13 cellular contexts compared by ENCODE assay signal in the genomic region with DNA sequence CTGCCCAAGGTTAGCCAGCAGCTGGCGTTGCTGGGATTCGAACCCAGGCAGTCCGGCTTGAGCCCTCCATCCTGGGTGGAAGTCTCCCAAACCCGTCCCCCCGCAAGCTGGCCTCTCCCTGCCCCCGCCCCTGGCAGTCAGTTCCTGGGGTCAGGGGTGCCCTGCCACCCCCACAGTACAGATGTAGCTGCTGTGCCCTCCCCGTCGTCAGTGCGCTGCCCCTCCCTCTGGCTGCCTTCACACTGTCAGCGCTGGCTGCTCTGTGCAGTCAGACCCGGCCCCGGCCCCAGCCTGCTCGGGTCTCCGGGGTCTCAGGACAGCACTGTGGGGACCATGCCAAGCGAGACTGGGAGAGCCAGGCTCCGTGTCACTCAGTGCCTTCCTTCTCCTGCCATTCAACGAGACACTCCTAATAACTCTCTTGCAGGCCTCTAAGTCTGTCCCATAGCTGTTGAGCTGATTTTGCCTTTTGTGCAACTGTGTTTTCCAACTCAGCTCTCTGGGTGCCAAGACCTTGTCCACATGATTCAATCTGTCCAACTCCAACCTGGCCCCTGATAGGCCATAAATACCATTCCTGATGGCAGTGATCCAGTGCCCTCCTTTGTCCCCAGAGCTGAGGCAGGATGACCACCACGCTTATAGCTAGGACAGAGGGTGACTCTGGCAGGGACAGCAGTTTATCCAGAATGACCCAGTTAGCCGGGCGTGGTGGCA. TPM values are rescaled to one million over a fixed set of nuclear protein-coding genes. Genes with fewer than 3 reads are reported as not detected.
A peak's percentile ranks its signal among the peaks of the same experiment; 100 is the strongest.
DNase-seq lines count a peak whose midpoint lies in the region; ATAC-seq and TF ChIP-seq lines count a peak whose summit lies in the region.
"Had no signal": no experiment of that assay in that cellular context is flagged by ENCODE, and none has a peak within 500 bp of the region (broad histone marks: within the 10 kb centered on the region; RNA-seq: fewer than 3 reads in every experiment).

No MANE protein-coding gene starts in this region.

- H3K27me3 ChIP-seq in HCT116 (ENCODE audit: insufficient read depth, low read length) (no peaks in the 10 kb centered on the region), esophagus (ENCODE audit: control insufficient read depth in 1 of 2, insufficient read depth in 2 of 2, low read length in 2 of 2) (no peaks in the 10 kb centered on the region), subcutaneous abdominal adipose tissue (ENCODE audit: control insufficient read depth in 5 of 5, insufficient read depth in 4 of 5, low read length in 5 of 5) (no peaks in the 10 kb centered on the region)

- TF ChIP-seq POLR2A in HCT116 (IDR thresholded peaks at IDR 0.05; ENCODE audit: borderline replicate concordance, extremely low read depth, insufficient read depth, insufficient read length) = no peak

- H3K27me3 Mint-ChIP-seq in activated T-helper 2 cell treated with anti-CD3 and anti-CD28 coated beads, Interferon-gamma antibody, Interleukin-2, Interleukin-4, amounts not matched to agents 10 μg/mL and 5 μg/mL and 100 μg/mL, durations not matched to agents 14 hours and 24 hours and 36 hours (ENCODE audit: low read depth) = peaks cover 1% of the 10 kb centered on the region

- no TSS peak for BruUV-seq in HCT116 (replicated peaks; lab: Mats Ljungman, UMichigan)

- no peaks in the 10 kb centered on the region for H3K79me2 ChIP-seq in HCT116 (ENCODE audit: insufficient read depth, low read length)

- no peak overlapping the region for H3K4me2 ChIP-seq in HCT116 (ENCODE audit: low read length)

- no peak overlapping the region for H2AFZ ChIP-seq in HCT116 (ENCODE audit: low read depth, low read length, poor library complexity, severe bottlenecking)

- WGBS in esophagus, 2 donors = 43 to 62% methylated on average over 17 to 20 of the region's 20 CpGs

- no peaks in the 10 kb centered on the region for H3K4me1 Mint-ChIP-seq in activated T-helper 2 cell treated with anti-CD3 and anti-CD28 coated beads, Interferon-gamma antibody, Interleukin-2, Interleukin-4, amounts not matched to agents 10 μg/mL and 5 μg/mL and 100 μg/mL, durations not matched to agents 14 hours and 24 hours and 36 hours (ENCODE audit: low read depth)
- H3K4me1 Mint-ChIP-seq: B cell had no signal

- no peaks in the 10 kb centered on the region for H3K9me2 ChIP-seq in HCT116 (ENCODE audit: insufficient read depth)

- no peak overlapping the region for H3K27ac Mint-ChIP-seq in activated T-helper 2 cell treated with anti-CD3 and anti-CD28 coated beads, Interferon-gamma antibody, Interleukin-2, Interleukin-4, amounts not matched to agents 10 μg/mL and 5 μg/mL and 100 μg/mL, durations not matched to agents 14 hours and 24 hours and 36 hours
- H3K27ac Mint-ChIP-seq: activated naive CD4-positive, alpha-beta T cell treated with anti-CD3 and anti-CD28 coated beads, Interleukin-2, amount 50 U/mL, for 72 hours; B cell had no signal

- H3K36me3 Mint-ChIP-seq in activated T-helper 2 cell treated with anti-CD3 and anti-CD28 coated beads, Interferon-gamma antibody, Interleukin-2, Interleukin-4, amounts not matched to agents 10 μg/mL and 5 μg/mL and 100 μg/mL, durations not matched to agents 14 hours and 24 hours and 36 hours (ENCODE audit: low read depth) = no peaks in the 10 kb centered on the region
- H3K36me3 Mint-ChIP-seq: activated naive CD4-positive, alpha-beta T cell treated with anti-CD3 and anti-CD28 coated beads, Interleukin-2, amount 50 U/mL, for 72 hours had no signal

- ATAC-seq in HCT116 (0 out of 2 replicates have a peak, but pooled peaks have one; percentile 26), mucosa of descending colon (peak; percentile 14), GM21367 (IDR thresholded peaks at IDR 0.05; ENCODE audit: unreplicated experiment) (no peak)
- ATAC-seq: PC-3 had no signal

- H4K20me1 ChIP-seq in HCT116 (ENCODE audit: insufficient read depth) = no peaks in the 10 kb centered on the region

- H3K4me3 ChIP-seq in HCT116 (replicated peaks in 1 of 2; ENCODE audit: low read depth in 1 of 2, low read length in 2 of 2) = no peak overlapping the region
- H3K4me3 ChIP-seq in esophagus (ENCODE audit: low read depth in 1 of 2, low read length in 2 of 2) = peak overlapping the region in 1 of 2 donors; percentile 26
- no peak overlapping the region for H3K4me3 ChIP-seq in mucosa of descending colon
- peak overlapping the region in 2 of 5 donors; percentile 6 to 11 for H3K4me3 ChIP-seq in subcutaneous abdominal adipose tissue (ENCODE audit: low read depth in 1 of 5, low read length in 5 of 5)

- no peak for DNase-seq in HCT116 (ENCODE audit: low read depth, low spot score)
- DNase-seq in mucosa of descending colon = peak in 1 of 3 donors; percentile 57
- DNase-seq in kidney glomerular epithelial cell (lab: John Stamatoyannopoulos, UW) = no peak
- no peak for DNase-seq in activated T-helper 2 cell treated with anti-CD3 and anti-CD28 coated beads, Interferon-gamma antibody, Interleukin-2, Interleukin-4, amounts not matched to agents 10 μg/mL and 5 μg/mL and 100 μg/mL, durations not matched to agents 14 hours and 24 hours and 36 hours (ENCODE audit: low spot score)
- DNase-seq in NCI-H146 (lab: John Stamatoyannopoulos, UW) = no peak
- DNase-seq: DMS79 treated with DMSO at 0.1 percent for 48 hours, PC-3 had no signal

- H3K9ac ChIP-seq in HCT116 (ENCODE audit: low read length) (no peak overlapping the region), subcutaneous abdominal adipose tissue (ENCODE audit: low read length in 5 of 5) (peak overlapping the region in 2 of 5 donors; percentile 48 to 62)

- RAD21 ChIA-PET in HCT116 (lab: Charles Lee; ENCODE audit: low non-redundant PET in 1 of 2, low total read pairs in 2 of 2, uncharacterized antibody in 2 of 2, unreplicated experiment in 2 of 2) = no interaction called here

- intact Hi-C loops in HCT116 (cut with micrococcal nuclease) (no loop called here), mucosa of descending colon (cut with DNase I, micrococcal nuclease) (no loop called here)
- intact Hi-C loops in activated T-helper 2 cell treated with anti-CD3 and anti-CD28 coated beads, Interferon-gamma antibody, Interleukin-2, Interleukin-4, amounts not matched to agents 10 μg/mL and 5 μg/mL and 100 μg/mL, durations not matched to agents 14 hours and 24 hours and 36 hours (cut with micrococcal nuclease) = no loop called here

- TF ChIP-seq RAD21 in HCT116 (IDR thresholded peaks at IDR 0.05; ENCODE audit: low read depth) = no peak

- no peaks in the 10 kb centered on the region for H3K36me3 ChIP-seq in HCT116 (ENCODE audit: control insufficient read depth in 1 of 2, insufficient read depth in 2 of 2, low read length in 2 of 2)
- H3K36me3 ChIP-seq in esophagus (ENCODE audit: control insufficient read depth in 2 of 2, insufficient read depth in 2 of 2, low read length in 1 of 2) = no peaks in the 10 kb centered on the region
- no peaks in the 10 kb centered on the region for H3K36me3 ChIP-seq in mucosa of descending colon (ENCODE audit: low read depth)
- peaks cover 0 to 2% (median 0%) of the 10 kb centered on the region in 5 donors for H3K36me3 ChIP-seq in subcutaneous abdominal adipose tissue (ENCODE audit: control insufficient read depth in 5 of 5, insufficient read depth in 5 of 5, low read length in 5 of 5)

- H3K27ac ChIP-seq in HCT116 (ENCODE audit: low read depth, low read length) (no peak overlapping the region), esophagus (ENCODE audit: low read depth in 2 of 2, low read length in 1 of 2) (peak overlapping the region; percentile 93 to 98), subcutaneous abdominal adipose tissue (ENCODE audit: low read depth, low read length) (peak overlapping the region; percentile 60)

- H3K9me3 ChIP-seq in HCT116 (ENCODE audit: control insufficient read depth in 1 of 2, insufficient read depth in 1 of 2, low read depth in 1 of 2, low read length in 2 of 2) = no peaks in the 10 kb centered on the region
- no peaks in the 10 kb centered on the region for H3K9me3 ChIP-seq in esophagus (ENCODE audit: control insufficient read depth in 2 of 2, insufficient read depth in 1 of 2, low read depth in 1 of 2, low read length in 1 of 2)
- no peaks in the 10 kb centered on the region for H3K9me3 ChIP-seq in mucosa of descending colon
- H3K9me3 ChIP-seq in subcutaneous abdominal adipose tissue (ENCODE audit: control insufficient read depth in 5 of 5, low read length in 5 of 5) = no peaks in the 10 kb centered on the region

- POLR2A ChIA-PET in HCT116 (lab: Charles Lee) = interaction anchor here (0.6 kb wide), 1 partner anchor 234 kb away, joined by 4 read pairs; no protein-coding TSS in a partner anchor

- no peak overlapping the region for H3K4me3 Mint-ChIP-seq in activated T-helper 2 cell treated with anti-CD3 and anti-CD28 coated beads, Interferon-gamma antibody, Interleukin-2, Interleukin-4, amounts not matched to agents 10 μg/mL and 5 μg/mL and 100 μg/mL, durations not matched to agents 14 hours and 24 hours and 36 hours (ENCODE audit: low read depth)
- H3K4me3 Mint-ChIP-seq: B cell had no signal

- H3K4me1 ChIP-seq in HCT116 (ENCODE audit: control insufficient read depth in 1 of 2, insufficient read depth in 2 of 2, low read length in 2 of 2) = no peaks in the 10 kb centered on the region
- H3K4me1 ChIP-seq in esophagus (ENCODE audit: control insufficient read depth in 2 of 2, insufficient read depth in 2 of 2, low read length in 1 of 2) = peaks cover 8 to 18% of the 10 kb centered on the region in 2 donors
- peaks cover 6% of the 10 kb centered on the region for H3K4me1 ChIP-seq in mucosa of descending colon (ENCODE audit: low read depth)
- H3K4me1 ChIP-seq in subcutaneous abdominal adipose tissue (ENCODE audit: control insufficient read depth in 5 of 5, insufficient read depth in 5 of 5, low read length in 5 of 5) = peaks cover 10 to 41% (median 27%) of the 10 kb centered on the region in 5 donors

- CTCF ChIA-PET in HCT116 (lab: Charles Lee) = no interaction called here

- TF ChIP-seq CTCF in HCT116 (IDR thresholded peaks at IDR 0.05 in 2 of 3, conservative IDR thresholded peaks at IDR 0.05 in 1 of 3; ENCODE audit: borderline replicate concordance in 1 of 3, insufficient read depth in 1 of 3, low read depth in 2 of 3, low read length in 2 of 3) (no peak), mucosa of descending colon (IDR thresholded peaks at IDR 0.05) (no peak)

- no peaks in the 10 kb centered on the region for H3K9me3 Mint-ChIP-seq in activated T-helper 2 cell treated with anti-CD3 and anti-CD28 coated beads, Interferon-gamma antibody, Interleukin-2, Interleukin-4, amounts not matched to agents 10 μg/mL and 5 μg/mL and 100 μg/mL, durations not matched to agents 14 hours and 24 hours and 36 hours
- H3K9me3 Mint-ChIP-seq: activated naive CD4-positive, alpha-beta T cell treated with anti-CD3 and anti-CD28 coated beads, Interleukin-2, amount 50 U/mL, for 72 hours had no signal

TF ChIP-seq in HCT116, 20 proteins besides CTCF, POLR2A, EP300 and RAD21 (continues in another document):
- no peak for TF ChIP-seq ZFX (IDR thresholded peaks at IDR 0.05)
- TF ChIP-seq SRF (IDR thresholded peaks at IDR 0.05; ENCODE audit: low read depth) = no peak

RNA-seq across cellular contexts. Expression of gene IL34, which starts 55.5 kb away (rescaled TPM):
- total RNA-seq in HCT116 (2021; ENCODE audit: unreplicated experiment) (not detected), mucosa of descending colon (1 to 10 TPM; 1.2 to 2.2 (median 1.8) TPM)
- 0.15 TPM in 1 of 2 replicates, not detected in the other for polyA plus RNA-seq in HCT116 (2012)
- polyA plus RNA-seq in esophagus = 10 to 100 TPM; 22.9 to 32.7 TPM
- 0.28 TPM in 1 of 2 replicates, not detected in the other for total RNA-seq in activated T-helper 2 cell treated with anti-CD3 and anti-CD28 coated beads, Interferon-gamma antibody, Interleukin-2, Interleukin-4, amounts not matched to agents 10 μg/mL and 5 μg/mL and 100 μg/mL, durations not matched to agents 14 hours and 24 hours and 36 hours
- total RNA-seq: activated naive CD4-positive, alpha-beta T cell treated with anti-CD3 and anti-CD28 coated beads, Interleukin-2, amount 50 U/mL, for 72 hours; B cell; NCI-H460; PC-3 had no signal
